27 cellular contexts compared by ENCODE assay signal in genomic region chr4:7793186-7793585, GRCh38.
"Had no signal": no experiment of that assay in that cellular context is flagged by ENCODE, and none has a peak within 500 bp of the region (broad histone marks: within the 10 kb centered on the region; RNA-seq: fewer than 3 reads in every experiment).

No MANE protein-coding gene starts in this region.

- H3K4me3 Mint-ChIP-seq: activated naive CD8-positive, alpha-beta T cell; activated T-cell treated with anti-CD3 and anti-CD28 coated beads, Interleukin-2, amount 50 U/mL, for 24 hours; activated T-helper 17 cell treated with anti-CD3 and anti-CD28 coated beads, Interleukin-2, amount 50 U/mL, for 72 hours; naive thymus-derived CD4-positive, alpha-beta T cell; neural crest cell had no signal

- H3K27ac Mint-ChIP-seq: activated naive CD8-positive, alpha-beta T cell; activated T-cell treated with anti-CD3 and anti-CD28 coated beads, Interleukin-2, amount 50 U/mL, for 24 hours; activated T-helper 17 cell treated with anti-CD3 and anti-CD28 coated beads, Interleukin-2, amount 50 U/mL, for 72 hours had no signal

- H3K9me3 ChIP-seq: adrenal gland, ascending aorta, gastrocnemius medialis, left lung had no signal

- H3K4me1 Mint-ChIP-seq: naive thymus-derived CD4-positive, alpha-beta T cell had no signal

- ATAC-seq: activated T-helper 17 cell treated with anti-CD3 and anti-CD28 coated beads, Interleukin-2, amount 50 U/mL, for 72 hours; esophagus mucosa; gastrocnemius medialis; left lung; naive thymus-derived CD4-positive, alpha-beta T cell; stimulated activated naive CD8-positive, alpha-beta T cell treated with anti-CD3 and anti-CD28 coated beads, Interleukin-15, Interleukin-2, amounts not matched to agents 100 U/mL and 50 U/mL, for 24 hours had no signal

- DNase-seq: activated CD4-positive, CD25-positive, alpha-beta regulatory T cell treated with anti-CD3 and anti-CD28 coated beads, Interleukin-2, amount 50 U/mL, for 72 hours; activated CD8-positive, alpha-beta memory T cell treated with anti-CD3 and anti-CD28 coated beads for 24 hours; activated CD8-positive, alpha-beta memory T cell treated with anti-CD3 and anti-CD28 coated beads, Interleukin-2, amount 50 U/mL, for 4 hours; activated naive CD4-positive, alpha-beta T cell; activated T-cell treated with anti-CD3 and anti-CD28 coated beads, Interleukin-2, amount 50 U/mL, for 24 hours; adrenal gland; brain microvascular endothelial cell; central memory CD4-positive, alpha-beta T cell; effector memory CD4-positive, alpha-beta T cell; gastrocnemius medialis; hippocampal formation; kidney glomerular epithelial cell; left lung; naive thymus-derived CD4-positive, alpha-beta T cell; occipital lobe; posterior cingulate gyrus; retina; stimulated activated CD4-positive, alpha-beta T cell treated with anti-CD3 and anti-CD28 coated beads, Interleukin-4, amount 100 ng/mL, for 4 hours; stimulated activated naive CD8-positive, alpha-beta T cell treated with anti-CD3 and anti-CD28 coated beads, Interleukin-15, Interleukin-2, amounts not matched to agents 100 U/mL and 50 U/mL, for 24 hours; T-helper 9 cell had no signal

- H3K27ac ChIP-seq: adrenal gland, ascending aorta, brain microvascular endothelial cell, gastrocnemius medialis, left lung, VCaP had no signal

- H3K4me1 ChIP-seq: adrenal gland had no signal

- H3K4me3 ChIP-seq: adrenal gland, ascending aorta, gastrocnemius medialis, left lung, lung had no signal

- H3K9me3 Mint-ChIP-seq: activated T-cell treated with anti-CD3 and anti-CD28 coated beads, Interleukin-2, amount 50 U/mL, for 24 hours; activated T-helper 17 cell treated with anti-CD3 and anti-CD28 coated beads, Interleukin-2, amount 50 U/mL, for 72 hours; naive thymus-derived CD4-positive, alpha-beta T cell; neural crest cell had no signal

- H3K27me3 ChIP-seq: adrenal gland, ascending aorta, brain microvascular endothelial cell, gastrocnemius medialis, left lung had no signal

- H3K27me3 Mint-ChIP-seq: activated naive CD8-positive, alpha-beta T cell; activated T-cell treated with anti-CD3 and anti-CD28 coated beads, Interleukin-2, amount 50 U/mL, for 24 hours; activated T-helper 17 cell treated with anti-CD3 and anti-CD28 coated beads, Interleukin-2, amount 50 U/mL, for 72 hours; naive thymus-derived CD4-positive, alpha-beta T cell had no signal
